ENCODE assay signal across 1 cellular context in genomic region chr12:2813573-2814185, GRCh38.
A peak's percentile ranks its signal among the peaks of the same experiment; 100 is the strongest.
TF ChIP-seq lines count a peak whose summit lies in the region.

No MANE protein-coding gene starts in this region.

TF ChIP-seq in H1, 55 proteins besides CTCF, POLR2A, EP300 and RAD21:
- TF ChIP-seq CHD7 (IDR thresholded peaks at IDR 0.05; ENCODE audit: insufficient replicate concordance, low read length): no peak
- peak; percentile 9; the same call in 1 of the 2 replicates for TF ChIP-seq SRF (IDR thresholded peaks at IDR 0.05; ENCODE audit: low read depth, low read length)
- peak; percentile 53; the same call in 1 of the 2 replicates for TF ChIP-seq BACH1 (IDR thresholded peaks at IDR 0.05; ENCODE audit: low read length)
- TF ChIP-seq CREB1 (IDR thresholded peaks at IDR 0.05): 0 out of 2 replicates have a peak, but pooled peaks have one; percentile 29
TF ChIP-seq in H1: peak in this region for 3.
